12 cellular contexts compared by ENCODE assay signal in genomic region chr20:59152559-59153354, GRCh38. TPM values are rescaled to one million over a fixed set of nuclear protein-coding genes. Genes with fewer than 3 reads are reported as not detected.
DNase-seq lines count a peak whose midpoint lies in the region; ATAC-seq and TF ChIP-seq lines count a peak whose summit lies in the region.
"Had no signal": no experiment of that assay in that cellular context is flagged by ENCODE, and none has a peak within 500 bp of the region (broad histone marks: within the 10 kb centered on the region; RNA-seq: fewer than 3 reads in every experiment).

No MANE protein-coding gene starts in this region.

- H3K27ac Mint-ChIP-seq in immature natural killer cell = peak overlapping the region in 5 of 6 donors; percentile 56 to 99 (median 93)

- no peaks in the 10 kb centered on the region for H3K36me3 ChIP-seq in upper lobe of right lung

- no peaks in the 10 kb centered on the region for H3K9me3 ChIP-seq in upper lobe of right lung

- H3K36me3 Mint-ChIP-seq in immature natural killer cell = no peaks in the 10 kb centered on the region

- H3K9me3 Mint-ChIP-seq in immature natural killer cell = no peaks in the 10 kb centered on the region
- H3K9me3 Mint-ChIP-seq: activated T-helper 1 cell treated with anti-CD3 and anti-CD28 coated beads, Interleukin-12 subunit alpha, Interleukin-12 subunit beta, Interleukin-2, Interleukin-4 antibody, amounts not matched to agents 30 ng/mL and 10 ng/mL and 1 ng/mL, durations not matched to agents 14 hours and 24 hours and 36 hours had no signal

- H3K4me3 Mint-ChIP-seq in immature natural killer cell = no peak overlapping the region
- H3K4me3 Mint-ChIP-seq: activated T-helper 1 cell treated with anti-CD3 and anti-CD28 coated beads, Interleukin-12 subunit alpha, Interleukin-12 subunit beta, Interleukin-2, Interleukin-4 antibody, amounts not matched to agents 30 ng/mL and 10 ng/mL and 1 ng/mL, durations not matched to agents 14 hours and 24 hours and 36 hours had no signal

- peaks cover 60 to 67% of the 10 kb centered on the region in 2 donors for H3K4me1 Mint-ChIP-seq in immature natural killer cell

- intact Hi-C loops in left cardiac atrium (cut with DNase I) (no loop called here), cardiac septum (cut with DNase I) (no loop called here), upper lobe of right lung (cut with DNase I) (no loop called here)

- no peak overlapping the region for H3K27ac ChIP-seq in upper lobe of right lung
- H3K27ac ChIP-seq: PC-9 had no signal

- in situ Hi-C loops in G401 (cut with HindIII; ENCODE audit: low sequenced_read_pairs) = no loop called here

- peaks cover 12% of the 10 kb centered on the region for H3K4me1 ChIP-seq in upper lobe of right lung

- DNase-seq in left cardiac atrium (no peak), cardiac septum (ENCODE audit: low spot score) (no peak), NCI-H69 (lab: John Stamatoyannopoulos, UW) (peak; percentile 85), immature natural killer cell (no peak), upper lobe of right lung (no peak), G401 (ENCODE audit: low spot score) (no peak), GOT3 (lab: John Stamatoyannopoulos, UW) (no peak)
- no peak for DNase-seq in stimulated activated CD8-positive, alpha-beta memory T cell treated with anti-CD3 and anti-CD28 coated beads, Interleukin-4, amount 100 ng/mL, for 48 hours
- DNase-seq: PC-9 had no signal

- ATAC-seq in left cardiac atrium (peak; percentile 13 to 29), upper lobe of right lung (peak; percentile 43)

- TF ChIP-seq CTCF in upper lobe of right lung (IDR thresholded peaks at IDR 0.05) = no peak

- H3K4me3 ChIP-seq in upper lobe of right lung = no peak overlapping the region
- H3K4me3 ChIP-seq: PC-9 had no signal

- H3K27me3 ChIP-seq in upper lobe of right lung = no peaks in the 10 kb centered on the region

- peaks cover 15 to 24% (median 23%) of the 10 kb centered on the region in 3 donors for H3K27me3 Mint-ChIP-seq in immature natural killer cell (ENCODE audit: low read depth in 3 of 3)

RNA-seq across cellular contexts. Expression of gene ZNF831, which starts 10.9 kb away (rescaled TPM):
- total RNA-seq in left cardiac atrium (under 1 TPM; 0.31 to 0.47 TPM), cardiac septum (0.05 TPM), upper lobe of right lung (1.0 TPM)
- 1 to 10 TPM in 2 of 3 donors, under 1 TPM in 1; 0.59 to 8.4 (median 2.0) TPM for polyA plus RNA-seq in immature natural killer cell
- total RNA-seq in G401 (2014; rRNA removed; shearing (Covaris generic)) = not detected in 2 replicates
- total RNA-seq: astrocyte, HT1080, PC-9 had no signal
